In genomic region chr4:145812902-145813301, GRCh38 we compare ENCODE assay signal across 1 cellular context.
TF ChIP-seq lines count a peak whose summit lies in the region.

No MANE protein-coding gene starts in this region.

TF ChIP-seq in HepG2, 621 proteins besides CTCF, POLR2A, EP300 and RAD21:
- TF ChIP-seq RARA (CRISPR knock-in tag; IDR thresholded peaks at IDR 0.05) (no peak), ZNF33A (CRISPR knock-in tag; IDR thresholded peaks at IDR 0.05; ENCODE audit: borderline replicate concordance) (no peak), ZNF263 (CRISPR knock-in tag; IDR thresholded peaks at IDR 0.05) (no peak), ZNF33B (CRISPR knock-in tag; IDR thresholded peaks at IDR 0.05) (no peak), MBNL3 (CRISPR knock-in tag; conservative IDR thresholded peaks at IDR 0.05) (no peak)
TF ChIP-seq in HepG2: peak in this region for 0.
